In the genomic region with DNA sequence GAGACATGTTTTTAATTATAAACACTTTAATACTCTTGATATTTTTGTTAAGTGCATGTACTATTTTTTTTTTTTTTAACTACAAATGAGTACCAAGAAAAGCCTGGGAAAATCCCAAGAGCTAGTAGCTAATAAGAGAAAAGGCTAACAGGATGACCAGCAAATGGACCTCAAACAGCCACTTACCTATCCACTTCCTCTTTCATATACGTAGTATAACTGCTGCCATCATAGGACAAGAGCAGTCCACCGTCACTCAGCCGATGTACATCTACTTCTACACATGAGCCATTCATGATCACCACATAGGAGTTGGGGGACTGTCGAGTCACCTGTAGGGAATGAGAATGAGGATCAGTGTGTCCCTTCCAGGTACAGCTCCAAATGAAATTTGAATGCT, we compare ENCODE assay signal across 28 cellular contexts.
"Had no signal": no experiment of that assay in that cellular context is flagged by ENCODE, and none has a peak within 500 bp of the region (broad histone marks: within the 10 kb centered on the region; RNA-seq: fewer than 3 reads in every experiment).

No MANE protein-coding gene starts in this region.

- H3K4me1 Mint-ChIP-seq: activated CD4-positive, alpha-beta T cell treated with anti-CD3 and anti-CD28 coated beads for 36 hours; activated naive CD4-positive, alpha-beta T cell treated with anti-CD3 and anti-CD28 coated beads, Interleukin-2, amount 50 U/mL, for 24 hours; activated naive CD8-positive, alpha-beta T cell treated with anti-CD3 and anti-CD28 coated beads for 36 hours; central memory CD8-positive, alpha-beta T cell; endodermal cell had no signal

- H3K4me3 Mint-ChIP-seq: activated CD4-positive, alpha-beta memory T cell treated with anti-CD3 and anti-CD28 coated beads for 36 hours; activated CD4-positive, alpha-beta T cell treated with anti-CD3 and anti-CD28 coated beads for 36 hours; activated CD4-positive, alpha-beta T cell treated with anti-CD3 and anti-CD28 coated beads, Interleukin-2, amount 10 ng/mL, durations not matched to agents 24 days and 14 days; activated CD8-positive, alpha-beta memory T cell treated with anti-CD3 and anti-CD28 coated beads, Interleukin-2, amount 10 ng/mL, durations not matched to agents 7 days and 5 days; activated CD8-positive, alpha-beta T cell treated with anti-CD3 and anti-CD28 coated beads, Interleukin-2, amount 10 ng/mL, durations not matched to agents 7 days and 5 days; activated naive CD4-positive, alpha-beta T cell treated with anti-CD3 and anti-CD28 coated beads for 36 hours; activated naive CD4-positive, alpha-beta T cell treated with anti-CD3 and anti-CD28 coated beads, Interleukin-2, amount 50 U/mL, for 24 hours; activated naive CD8-positive, alpha-beta T cell treated with anti-CD3 and anti-CD28 coated beads for 36 hours; activated T-helper 1 cell treated with anti-CD3 and anti-CD28 coated beads, Interleukin-12 subunit alpha, Interleukin-12 subunit beta, Interleukin-2, Interleukin-4 antibody, amounts not matched to agents 30 ng/mL and 10 ng/mL and 1 ng/mL, durations not matched to agents 14 hours and 24 hours and 36 hours; central memory CD8-positive, alpha-beta T cell; dendritic cell treated with granulocyte-macrophage colony-stimulating factor and Interleukin-4, amounts not matched to agents 40 ng/mL and 50 ng/mL, for 4 days; endodermal cell had no signal

- DNase-seq: activated CD4-positive, alpha-beta memory T cell treated with anti-CD3 and anti-CD28 coated beads for 36 hours; activated CD4-positive, alpha-beta T cell treated with anti-CD3 and anti-CD28 coated beads for 36 hours; activated CD4-positive, alpha-beta T cell treated with anti-CD3 and anti-CD28 coated beads, Interleukin-2, amount 10 ng/mL, durations not matched to agents 24 days and 14 days; activated CD4-positive, CD25-positive, alpha-beta regulatory T cell; activated CD4-positive, CD25-positive, alpha-beta regulatory T cell treated with anti-CD3 and anti-CD28 coated beads, Interleukin-2, amount 50 U/mL, for 72 hours; activated CD8-positive, alpha-beta memory T cell treated with anti-CD3 and anti-CD28 coated beads, Interleukin-2, amount 10 ng/mL, durations not matched to agents 7 days and 5 days; activated CD8-positive, alpha-beta memory T cell treated with anti-CD3 and anti-CD28 coated beads, Interleukin-2, amount 50 U/mL, for 4 hours; activated CD8-positive, alpha-beta T cell treated with anti-CD3 and anti-CD28 coated beads, Interleukin-2, amount 10 ng/mL, durations not matched to agents 7 days and 5 days; activated effector memory CD4-positive, alpha-beta T cell treated with anti-CD3 and anti-CD28 coated beads, Interleukin-2, amount 50 U/mL, for 16 hours; activated naive CD4-positive, alpha-beta T cell treated with anti-CD3 and anti-CD28 coated beads for 36 hours; activated naive CD8-positive, alpha-beta T cell treated with anti-CD3 and anti-CD28 coated beads for 36 hours; activated T-cell treated with anti-CD3 and anti-CD28 coated beads, Interleukin-2, amount 50 U/mL, for 1 hour; activated T-cell treated with anti-CD3 and anti-CD28 coated beads, Interleukin-2, amount 50 U/mL, for 48 hours; anterior cingulate cortex; brain microvascular endothelial cell; dorsolateral prefrontal cortex; effector memory CD4-positive, alpha-beta T cell; endodermal cell; foreskin fibroblast; head of caudate nucleus; hypothalamus; T-helper 2 cell had no signal

- H3K27ac ChIP-seq: brain microvascular endothelial cell, coronary artery, dorsolateral prefrontal cortex had no signal

- H3K27ac Mint-ChIP-seq: activated CD4-positive, alpha-beta memory T cell treated with anti-CD3 and anti-CD28 coated beads for 36 hours; activated CD4-positive, alpha-beta T cell treated with anti-CD3 and anti-CD28 coated beads for 36 hours; activated CD4-positive, alpha-beta T cell treated with anti-CD3 and anti-CD28 coated beads, Interleukin-2, amount 10 ng/mL, durations not matched to agents 24 days and 14 days; activated CD8-positive, alpha-beta memory T cell treated with anti-CD3 and anti-CD28 coated beads, Interleukin-2, amount 10 ng/mL, durations not matched to agents 7 days and 5 days; activated CD8-positive, alpha-beta T cell treated with anti-CD3 and anti-CD28 coated beads, Interleukin-2, amount 10 ng/mL, durations not matched to agents 7 days and 5 days; activated naive CD4-positive, alpha-beta T cell treated with anti-CD3 and anti-CD28 coated beads for 36 hours; activated naive CD4-positive, alpha-beta T cell treated with anti-CD3 and anti-CD28 coated beads, Interleukin-2, amount 50 U/mL, for 24 hours; activated naive CD8-positive, alpha-beta T cell treated with anti-CD3 and anti-CD28 coated beads for 36 hours; activated T-helper 1 cell treated with anti-CD3 and anti-CD28 coated beads, Interleukin-12 subunit alpha, Interleukin-12 subunit beta, Interleukin-2, Interleukin-4 antibody, amounts not matched to agents 30 ng/mL and 10 ng/mL and 1 ng/mL, durations not matched to agents 14 hours and 24 hours and 36 hours; activated T-helper 2 cell treated with anti-CD3 and anti-CD28 coated beads, Interferon-gamma antibody, Interleukin-2, Interleukin-4, amounts not matched to agents 10 μg/mL and 5 μg/mL and 100 μg/mL, durations not matched to agents 14 hours and 24 hours and 36 hours; dendritic cell treated with granulocyte-macrophage colony-stimulating factor and Interleukin-4, amounts not matched to agents 40 ng/mL and 50 ng/mL, for 4 days; endodermal cell had no signal

- H3K27me3 Mint-ChIP-seq: activated CD4-positive, alpha-beta memory T cell treated with anti-CD3 and anti-CD28 coated beads for 36 hours; activated CD4-positive, alpha-beta T cell treated with anti-CD3 and anti-CD28 coated beads for 36 hours; activated CD4-positive, alpha-beta T cell treated with anti-CD3 and anti-CD28 coated beads, Interleukin-2, amount 10 ng/mL, durations not matched to agents 24 days and 14 days; activated CD8-positive, alpha-beta memory T cell treated with anti-CD3 and anti-CD28 coated beads, Interleukin-2, amount 10 ng/mL, durations not matched to agents 7 days and 5 days; activated naive CD4-positive, alpha-beta T cell treated with anti-CD3 and anti-CD28 coated beads, Interleukin-2, amount 50 U/mL, for 24 hours; activated naive CD8-positive, alpha-beta T cell treated with anti-CD3 and anti-CD28 coated beads for 36 hours; central memory CD8-positive, alpha-beta T cell; dendritic cell treated with granulocyte-macrophage colony-stimulating factor and Interleukin-4, amounts not matched to agents 40 ng/mL and 50 ng/mL, for 4 days had no signal

- H3K9me3 Mint-ChIP-seq: activated CD4-positive, alpha-beta memory T cell treated with anti-CD3 and anti-CD28 coated beads for 36 hours; activated CD4-positive, alpha-beta T cell treated with anti-CD3 and anti-CD28 coated beads, Interleukin-2, amount 10 ng/mL, durations not matched to agents 24 days and 14 days; activated naive CD4-positive, alpha-beta T cell treated with anti-CD3 and anti-CD28 coated beads for 36 hours; activated naive CD4-positive, alpha-beta T cell treated with anti-CD3 and anti-CD28 coated beads, Interleukin-2, amount 50 U/mL, for 24 hours; activated naive CD8-positive, alpha-beta T cell treated with anti-CD3 and anti-CD28 coated beads for 36 hours; activated T-helper 1 cell treated with anti-CD3 and anti-CD28 coated beads, Interleukin-12 subunit alpha, Interleukin-12 subunit beta, Interleukin-2, Interleukin-4 antibody, amounts not matched to agents 30 ng/mL and 10 ng/mL and 1 ng/mL, durations not matched to agents 14 hours and 24 hours and 36 hours; activated T-helper 2 cell treated with anti-CD3 and anti-CD28 coated beads, Interferon-gamma antibody, Interleukin-2, Interleukin-4, amounts not matched to agents 10 μg/mL and 5 μg/mL and 100 μg/mL, durations not matched to agents 14 hours and 24 hours and 36 hours; central memory CD8-positive, alpha-beta T cell; dendritic cell treated with granulocyte-macrophage colony-stimulating factor and Interleukin-4, amounts not matched to agents 40 ng/mL and 50 ng/mL, for 4 days; endodermal cell had no signal
